11 cellular contexts compared by ENCODE assay signal in genomic region chr14:94875256-94875655, GRCh38.
"Had no signal": no experiment of that assay in that cellular context is flagged by ENCODE, and none has a peak within 500 bp of the region (broad histone marks: within the 10 kb centered on the region; RNA-seq: fewer than 3 reads in every experiment).

No MANE protein-coding gene starts in this region.

- H3K4me1 ChIP-seq: HAP-1 had no signal

- H3K9ac ChIP-seq: GM23248 had no signal

- H3K4me1 Mint-ChIP-seq: GM23338, H9 had no signal

- H3K9me3 Mint-ChIP-seq: GM23338, H9 had no signal

- DNase-seq: GM23248, GOT3, H7, H9, HCEC 1CT, HFFc6 had no signal

- FAIRE-seq: H1, H54 had no signal

- H3K9me3 ChIP-seq: HAP-1 had no signal

- H3K4me2 ChIP-seq: GM23338 had no signal

- H3K27ac ChIP-seq: GM23248 had no signal

- H3K36me3 ChIP-seq: HAP-1 had no signal

- H2AFZ ChIP-seq: GM23248, GM23338 had no signal

- H3K27ac Mint-ChIP-seq: GM23338, H9, HFFc6 had no signal

- H3K4me3 Mint-ChIP-seq: GM23338, H9, HFFc6 had no signal

- ATAC-seq: GM23338, HCT116 had no signal

- H3K4me3 ChIP-seq: GM23248, GM23338, HAP-1 had no signal
